ENCODE assay signal across 7 cellular contexts in the genomic region with DNA sequence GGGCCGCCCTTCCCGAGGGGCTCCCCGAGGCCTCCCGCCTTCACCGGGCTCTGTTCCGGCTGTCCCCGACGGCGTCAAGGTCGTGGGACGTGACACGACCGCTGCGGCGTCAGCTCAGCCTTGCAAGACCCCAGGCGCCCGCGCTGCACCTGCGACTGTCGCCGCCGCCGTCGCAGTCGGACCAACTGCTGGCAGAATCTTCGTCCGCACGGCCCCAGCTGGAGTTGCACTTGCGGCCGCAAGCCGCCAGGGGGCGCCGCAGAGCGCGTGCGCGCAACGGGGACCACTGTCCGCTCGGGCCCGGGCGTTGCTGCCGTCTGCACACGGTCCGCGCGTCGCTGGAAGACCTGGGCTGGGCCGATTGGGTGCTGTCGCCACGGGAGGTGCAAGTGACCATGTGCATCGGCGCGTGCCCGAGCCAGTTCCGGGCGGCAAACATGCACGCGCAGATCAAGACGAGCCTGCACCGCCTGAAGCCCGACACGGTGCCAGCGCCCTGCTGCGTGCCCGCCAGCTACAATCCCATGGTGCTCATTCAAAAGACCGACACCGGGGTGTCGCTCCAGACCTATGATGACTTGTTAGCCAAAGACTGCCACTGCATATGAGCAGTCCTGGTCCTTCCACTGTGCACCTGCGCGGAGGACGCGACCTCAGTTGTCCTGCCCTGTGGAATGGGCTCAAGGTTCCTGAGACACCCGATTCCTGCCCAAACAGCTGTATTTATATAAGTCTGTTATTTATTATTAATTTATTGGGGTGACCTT. TPM values are rescaled to one million over a fixed set of nuclear protein-coding genes. Genes with fewer than 3 reads are reported as not detected.
A peak's percentile ranks its signal among the peaks of the same experiment; 100 is the strongest.
DNase-seq lines count a peak whose midpoint lies in the region; ATAC-seq and TF ChIP-seq lines count a peak whose summit lies in the region.

No MANE protein-coding gene starts in this region.

- H3K27me3 ChIP-seq in colonic mucosa, result no peaks in the 10 kb centered on the region

- no peaks in the 10 kb centered on the region for H3K36me3 Mint-ChIP-seq in activated CD4-positive, alpha-beta T cell treated with anti-CD3 and anti-CD28 coated beads for 36 hours (ENCODE audit: low read depth)

- TF ChIP-seq CTCF in colonic mucosa (IDR thresholded peaks at IDR 0.05), result peak; percentile 100
- TF ChIP-seq CTCF in lower leg skin (IDR thresholded peaks at IDR 0.05), result peak in 2 of 3 donors; percentile 86 to 93

- H3K4me3 ChIP-seq in colonic mucosa, result peak overlapping the region; percentile 43
- H3K4me3 ChIP-seq in lower leg skin (ENCODE audit: low read depth, poor library complexity, severe bottlenecking), result no peak overlapping the region

- DNase-seq in NCI-H2196 (lab: John Stamatoyannopoulos, UW; ENCODE audit: unreplicated experiment), result peak; percentile 97
- peak; percentile 88 for DNase-seq in activated CD4-positive, alpha-beta T cell treated with anti-CD3 and anti-CD28 coated beads for 36 hours
- DNase-seq in colonic mucosa, result peak; percentile 88
- peak; percentile 63 to 96 for DNase-seq in lower leg skin (ENCODE audit: low spot score in 2 of 2)
- peak; percentile 70 to 72 for DNase-seq in stimulated activated CD4-positive, alpha-beta T cell treated with anti-CD3 and anti-CD28 coated beads, Interleukin-4, amount 100 ng/mL, for 48 hours (ENCODE audit: low read depth in 2 of 2)

- no peaks in the 10 kb centered on the region for H3K36me3 ChIP-seq in colonic mucosa

- H3K27me3 Mint-ChIP-seq in activated CD4-positive, alpha-beta T cell treated with anti-CD3 and anti-CD28 coated beads for 36 hours, result peaks cover 45% of the 10 kb centered on the region

- H3K27ac Mint-ChIP-seq in activated CD4-positive, alpha-beta T cell treated with anti-CD3 and anti-CD28 coated beads for 36 hours, result no peak overlapping the region

- CTCF ChIA-PET in activated CD4-positive, alpha-beta T cell treated with anti-CD3 and anti-CD28 coated beads for 36 hours (lab: Charles Lee), result interaction anchor here (0.5 to 4.9 kb wide), 33 partner anchors 9 to 597 kb away, joined by 3 to 48 read pairs (median 4); partner anchors contain the start of genes LRRC25, PGPEP1 and SSBP4

- 13 to 15% methylated on average over 26 to 29 of the region's 74 CpGs for whole genome bisulfite sequencing in lower leg skin, 2 donors

- H3K4me1 ChIP-seq in colonic mucosa, result no peaks in the 10 kb centered on the region

- no peak for TF ChIP-seq POLR2A in GM18505 (IDR thresholded peaks at IDR 0.05; ENCODE audit: borderline replicate concordance, extremely low read depth, insufficient read depth, insufficient read length)
- TF ChIP-seq POLR2A in lower leg skin (IDR thresholded peaks at IDR 0.05), result no peak

- no peaks in the 10 kb centered on the region for H3K9me3 Mint-ChIP-seq in activated CD4-positive, alpha-beta T cell treated with anti-CD3 and anti-CD28 coated beads for 36 hours (ENCODE audit: low read depth)

- peak overlapping the region; percentile 67 for H3K4me3 Mint-ChIP-seq in activated CD4-positive, alpha-beta T cell treated with anti-CD3 and anti-CD28 coated beads for 36 hours

- intact Hi-C loops in activated CD4-positive, alpha-beta T cell treated with anti-CD3 and anti-CD28 coated beads for 36 hours (cut with DNase I, micrococcal nuclease), result loop anchor here (1.0 to 5.0 kb wide), 2 partner anchors 22 to 34 kb away; no protein-coding TSS in a partner anchor
- intact Hi-C loops in colonic mucosa (cut with DNase I) (loop anchor here (2.0 kb wide), 1 partner anchor 24 kb away; no protein-coding TSS in a partner anchor), lower leg skin (cut with DNase I; ENCODE audit: low total_unique reads) (no loop called here)

- H3K4me1 Mint-ChIP-seq in activated CD4-positive, alpha-beta T cell treated with anti-CD3 and anti-CD28 coated beads for 36 hours, result peaks cover 4% of the 10 kb centered on the region

- POLR2A ChIA-PET in activated CD4-positive, alpha-beta T cell treated with anti-CD3 and anti-CD28 coated beads for 36 hours (lab: Charles Lee), result interaction anchor here (0.6 kb wide), 1 partner anchor 801 kb away, joined by 10 read pairs; no protein-coding TSS in a partner anchor

- no peaks in the 10 kb centered on the region for H3K9me3 ChIP-seq in colonic mucosa

- ATAC-seq in GM18505 (IDR thresholded peaks at IDR 0.05; ENCODE audit: unreplicated experiment), result peak; percentile 78
- peak; percentile 54 for ATAC-seq in HG02970 (IDR thresholded peaks at IDR 0.05; ENCODE audit: low FRiP score, unreplicated experiment)
- peak; percentile 86 for ATAC-seq in activated CD4-positive, alpha-beta T cell treated with anti-CD3 and anti-CD28 coated beads for 36 hours

- H3K9ac ChIP-seq in colonic mucosa (ENCODE audit: low read depth in 2 of 2, low read length in 2 of 2), result peak overlapping the region; percentile 72 to 99

- H3K27ac ChIP-seq in colonic mucosa, result peak overlapping the region; percentile 72

RNA-seq across cellular contexts. Expression of gene GDF15, which starts 2.6 kb away (rescaled TPM):
- not detected for total RNA-seq in activated CD4-positive, alpha-beta T cell treated with anti-CD3 and anti-CD28 coated beads for 36 hours
- total RNA-seq in colonic mucosa, result 100 to 1,000 TPM; 120 to 159 TPM
- total RNA-seq in lower leg skin, result 1 to 10 TPM in 2 of 4 donors, under 1 TPM in 1, not detected in 1; 0.49 to 5.1 (median 4.5) TPM

RNA-seq across cellular contexts. Expression of gene LRRC25, which starts 8.9 kb away (rescaled TPM):
- not detected for total RNA-seq in activated CD4-positive, alpha-beta T cell treated with anti-CD3 and anti-CD28 coated beads for 36 hours
- 1 to 10 TPM; 1.4 to 3.9 TPM for total RNA-seq in colonic mucosa
- 1 to 10 TPM in 3 of 4 donors, not detected in 1; 1.2 to 3.4 (median 2.2) TPM for total RNA-seq in lower leg skin

RNA-seq across cellular contexts. Expression of gene SSBP4, which starts 30.7 kb away (rescaled TPM):
- total RNA-seq in activated CD4-positive, alpha-beta T cell treated with anti-CD3 and anti-CD28 coated beads for 36 hours, result 10 to 100 TPM; 71.7 to 79.3 TPM
- total RNA-seq in colonic mucosa, result 10 to 100 TPM; 40.1 to 77.3 TPM
- total RNA-seq in lower leg skin, result 10 to 100 TPM; 28.8 to 42.0 (median 36.0) TPM

RNA-seq across cellular contexts. Expression of gene PGPEP1, which starts 48.1 kb away (rescaled TPM):
- 10 to 100 TPM; 20.0 to 20.9 TPM for total RNA-seq in activated CD4-positive, alpha-beta T cell treated with anti-CD3 and anti-CD28 coated beads for 36 hours
- total RNA-seq in colonic mucosa (10 to 100 TPM; 62.6 to 99.0 TPM), lower leg skin (1 to 10 TPM; 2.4 to 7.1 (median 4.8) TPM)

RNA-seq across cellular contexts. Expression of gene ISYNA1, which starts 49.4 kb away (rescaled TPM):
- 10 to 100 TPM; 18.8 to 23.3 TPM for total RNA-seq in activated CD4-positive, alpha-beta T cell treated with anti-CD3 and anti-CD28 coated beads for 36 hours
- 10 to 100 TPM; 17.7 to 25.7 TPM for total RNA-seq in colonic mucosa
- 10 to 100 TPM; 16.9 to 29.9 (median 22.3) TPM for total RNA-seq in lower leg skin

Comparison
In these comparisons a context has a peak if more than half of its experiments do, and no peak if none do; other contexts are left out.
1. RNA of gene GDF15, which starts 2.6 kb away (total RNA-seq): 120 to 159 TPM in colonic mucosa; 0.49 to 5.1 TPM in lower leg skin and not detected in activated CD4-positive, alpha-beta T cell treated with anti-CD3 and anti-CD28 coated beads for 36 hours; every median in the first group is over 10 times any median in the second.
2. Peak in every context shown above with its lines, with median percentiles within 50 percentile points of each other: ATAC-seq and DNase-seq.